Comparison of ENCODE assay signal across 8 cellular contexts in the genomic region with DNA sequence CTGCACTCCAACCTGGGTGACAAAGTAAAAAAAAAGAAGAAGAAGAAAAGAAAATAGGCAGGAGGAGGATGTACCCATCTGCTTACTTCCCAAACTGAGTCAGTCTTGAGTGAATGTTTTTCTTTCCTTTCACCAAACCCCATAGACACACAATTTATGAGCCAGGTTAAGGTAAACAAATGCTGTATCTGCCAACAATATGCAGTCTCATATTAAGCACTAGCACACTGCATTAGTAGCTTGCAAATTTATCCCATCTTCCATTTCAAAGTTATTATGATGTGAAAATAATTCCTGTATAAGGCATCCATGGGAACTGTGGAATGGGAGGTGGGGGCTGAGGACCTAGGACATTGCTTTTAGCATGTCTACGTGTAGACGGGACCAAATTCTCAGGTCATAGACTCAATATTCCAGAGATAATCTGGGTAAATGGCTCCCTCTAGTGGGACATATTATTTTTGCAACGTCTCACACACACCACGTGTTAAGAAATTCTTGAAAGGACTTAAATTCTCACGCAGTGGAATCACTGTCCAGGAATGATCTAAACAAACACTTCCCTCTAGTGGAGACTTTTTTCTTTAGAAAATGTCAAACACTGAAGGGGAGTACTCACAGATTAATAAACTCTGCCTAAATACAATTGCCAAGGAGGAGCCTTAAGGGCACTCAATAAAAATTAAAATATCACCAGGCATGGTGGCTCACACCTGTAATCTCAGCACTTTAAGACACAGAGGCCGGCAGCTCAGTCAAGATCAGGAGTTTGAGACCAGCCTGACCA. TPM values are rescaled to one million over a fixed set of nuclear protein-coding genes. Genes with fewer than 3 reads are reported as not detected.
DNase-seq lines count a peak whose midpoint lies in the region; ATAC-seq and TF ChIP-seq lines count a peak whose summit lies in the region.

No MANE protein-coding gene starts in this region.

- H3K36me3 ChIP-seq in osteoblast (ENCODE audit: insufficient read depth, low read length): no peaks in the 10 kb centered on the region

- no peaks in the 10 kb centered on the region for H3K79me2 ChIP-seq in osteoblast (ENCODE audit: insufficient read depth, low read length)

- peaks cover 28% of the 10 kb centered on the region for H3K27me3 Mint-ChIP-seq in activated T-cell treated with anti-CD3 and anti-CD28 coated beads, Interleukin-2, amount 50 U/mL, for 4 hours (ENCODE audit: low read depth)

- no peak overlapping the region for H3K4me2 ChIP-seq in osteoblast (ENCODE audit: insufficient read depth, low read length)

- peak; percentile 81 for ATAC-seq in GM21528 (IDR thresholded peaks at IDR 0.05; ENCODE audit: low FRiP score, unreplicated experiment)
- ATAC-seq in activated T-cell treated with anti-CD3 and anti-CD28 coated beads, Interleukin-2, amount 50 U/mL, for 4 hours: peak; percentile 64 to 67

- no peaks in the 10 kb centered on the region for H3K36me3 Mint-ChIP-seq in activated T-cell treated with anti-CD3 and anti-CD28 coated beads, Interleukin-2, amount 50 U/mL, for 4 hours (ENCODE audit: insufficient read depth)

- H3K4me3 Mint-ChIP-seq in activated T-cell treated with anti-CD3 and anti-CD28 coated beads, Interleukin-2, amount 50 U/mL, for 4 hours: no peak overlapping the region

- H3K27me3 ChIP-seq in osteoblast (ENCODE audit: insufficient read depth, low read length): peaks cover 11% of the 10 kb centered on the region

- peaks cover 23% of the 10 kb centered on the region for H3K9me3 Mint-ChIP-seq in activated T-cell treated with anti-CD3 and anti-CD28 coated beads, Interleukin-2, amount 50 U/mL, for 4 hours

- H3K9me3 ChIP-seq in osteoblast (ENCODE audit: low read depth, low read length): no peaks in the 10 kb centered on the region

- no peaks in the 10 kb centered on the region for H4K20me1 ChIP-seq in osteoblast (ENCODE audit: insufficient read depth, low read length)

- peaks cover 4% of the 10 kb centered on the region for H3K4me1 Mint-ChIP-seq in activated T-cell treated with anti-CD3 and anti-CD28 coated beads, Interleukin-2, amount 50 U/mL, for 4 hours (ENCODE audit: low read depth)

- H3K27ac ChIP-seq in osteoblast (ENCODE audit: low read depth, low read length): no peak overlapping the region

- peak; percentile 23 to 66 for DNase-seq in activated CD4-positive, alpha-beta T cell treated with anti-CD3 and anti-CD28 coated beads for 4 hours
- no peak for DNase-seq in activated CD4-positive, alpha-beta T cell treated with anti-CD3 and anti-CD28 coated beads for 1 hour
- DNase-seq in HPDE6-E6E7 (ENCODE audit: extremely low spot score): peak; percentile 82
- peak; percentile 84 for DNase-seq in NCI-H748 (lab: John Stamatoyannopoulos, UW; ENCODE audit: unreplicated experiment)
- peak; percentile 12 for DNase-seq in activated T-cell treated with anti-CD3 and anti-CD28 coated beads, Interleukin-2, amount 50 U/mL, for 4 hours
- peak; percentile 89 for DNase-seq in foreskin melanocyte
- DNase-seq in osteoblast (ENCODE audit: insufficient read length, low spot score, missing footprints): peak; percentile 93

- no peaks in the 10 kb centered on the region for H3K4me1 ChIP-seq in osteoblast (ENCODE audit: insufficient read depth, low read length)

- TF ChIP-seq CTCF in osteoblast (IDR thresholded peaks at IDR 0.05; ENCODE audit: extremely low read depth, low read depth, low read length): peak; percentile 91

- H3K4me3 ChIP-seq in osteoblast (ENCODE audit: insufficient read depth, low read length): no peak overlapping the region

- no peak overlapping the region for H2AFZ ChIP-seq in osteoblast (ENCODE audit: low read length)

RNA-seq across cellular contexts. Expression of gene OR10P1, which starts 17.1 kb away (rescaled TPM):
- total RNA-seq in activated T-cell treated with anti-CD3 and anti-CD28 coated beads, Interleukin-2, amount 50 U/mL, for 4 hours: not detected
- not detected in 2 replicates for total RNA-seq in osteoblast

RNA-seq across cellular contexts. Expression of gene OR2AP1, which starts 47.3 kb away (rescaled TPM):
- total RNA-seq in activated T-cell treated with anti-CD3 and anti-CD28 coated beads, Interleukin-2, amount 50 U/mL, for 4 hours: under 1 TPM in 1 of 3 donors, not detected in 2; 0.15 TPM
- total RNA-seq in osteoblast: not detected in 2 replicates
